Comparison of ENCODE assay signal across 1 cellular context in genomic region chr15:84604804-84605203, GRCh38.
TF ChIP-seq lines count a peak whose summit lies in the region.

No MANE protein-coding gene starts in this region.

TF ChIP-seq in IMR-90, 13 proteins besides CTCF, POLR2A, EP300 and RAD21:
- TF ChIP-seq CHD1 (IDR thresholded peaks at IDR 0.05; ENCODE audit: low read depth, low read length) (no peak), MAFK (IDR thresholded peaks at IDR 0.05; ENCODE audit: low read depth, low read length) (no peak), MXI1 (IDR thresholded peaks at IDR 0.05; ENCODE audit: borderline replicate concordance, low read depth, low read length) (no peak), ELK1 (IDR thresholded peaks at IDR 0.05; ENCODE audit: borderline replicate concordance, low read depth, low read length) (no peak), RFX5 (IDR thresholded peaks at IDR 0.05; ENCODE audit: low read depth, low read length) (no peak), RCOR1 (IDR thresholded peaks at IDR 0.05; ENCODE audit: insufficient replicate concordance, low read length) (no peak), NFE2L2 (IDR thresholded peaks at IDR 0.05; ENCODE audit: low read depth, low read length) (no peak), MAZ (IDR thresholded peaks at IDR 0.05; ENCODE audit: borderline replicate concordance, low read depth, low read length) (no peak), BHLHE40 (IDR thresholded peaks at IDR 0.05; ENCODE audit: low read depth, low read length) (no peak), CEBPB (IDR thresholded peaks at IDR 0.05; ENCODE audit: low read depth, low read length) (no peak), SMC3 (IDR thresholded peaks at IDR 0.05; ENCODE audit: low read depth, low read length) (no peak), USF2 (IDR thresholded peaks at IDR 0.05; ENCODE audit: low read depth, low read length) (no peak), FOS (IDR thresholded peaks at IDR 0.05; ENCODE audit: low read depth, low read length) (no peak)
